In the genomic region with DNA sequence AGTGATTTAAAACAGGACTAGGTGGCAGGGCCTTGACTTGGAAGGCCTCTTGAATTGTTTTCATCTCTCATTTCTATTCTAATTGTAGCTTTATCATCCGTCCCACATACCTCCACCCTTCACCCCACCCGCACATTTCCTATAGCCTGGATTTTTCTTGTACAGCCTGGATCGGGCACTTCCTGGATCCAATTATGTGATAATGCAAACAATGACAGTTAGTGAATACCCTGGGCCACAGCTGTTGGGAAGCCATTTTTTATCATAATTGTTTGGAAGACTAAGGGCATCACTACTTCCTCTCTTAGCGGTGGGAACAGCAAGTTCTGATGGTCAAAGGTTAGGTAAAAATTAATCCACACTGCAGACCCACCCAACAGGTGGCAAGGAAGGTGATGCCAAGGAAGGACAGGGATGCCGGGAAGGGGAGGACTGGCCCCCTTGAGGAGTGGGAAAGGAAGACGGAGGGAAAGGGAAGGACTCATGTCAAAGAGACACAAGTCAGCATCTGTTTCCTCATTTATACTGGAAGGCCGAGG, we compare ENCODE assay signal across 18 cellular contexts.
DNase-seq lines count a peak whose midpoint lies in the region; ATAC-seq and TF ChIP-seq lines count a peak whose summit lies in the region.
"Had no signal": no experiment of that assay in that cellular context is flagged by ENCODE, and none has a peak within 500 bp of the region (broad histone marks: within the 10 kb centered on the region; RNA-seq: fewer than 3 reads in every experiment).

No MANE protein-coding gene starts in this region.

- H3F3A ChIP-seq in MM.1S (ENCODE audit: insufficient read depth, low read length) = no peaks in the 10 kb centered on the region

- no peaks in the 10 kb centered on the region for H3K9me3 ChIP-seq in transverse colon
- H3K9me3 ChIP-seq in MM.1S (replicated peaks; ENCODE audit: insufficient read depth, low read length) = no peaks in the 10 kb centered on the region
- H3K9me3 ChIP-seq in MG63 = no peaks in the 10 kb centered on the region
- H3K9me3 ChIP-seq: A549, Caco-2 had no signal

- H2AFZ ChIP-seq in MM.1S (ENCODE audit: low read length) = no peak overlapping the region

- no peak overlapping the region for H3K9ac ChIP-seq in MM.1S (ENCODE audit: low read length)

- no peaks in the 10 kb centered on the region for H4K20me1 ChIP-seq in MM.1S (ENCODE audit: insufficient read depth, low read length)

- peak overlapping the region in 3 of 4 donors; percentile 3 to 58 (median 5) for H3K27ac ChIP-seq in transverse colon
- H3K27ac ChIP-seq in MM.1S (ENCODE audit: low read length) = no peak overlapping the region
- H3K27ac ChIP-seq: A549 had no signal

- WGBS in transverse colon (ENCODE audit: low coverage in 1 of 2), 2 donors = 52 to 54% methylated on average over 4 to 7 of the region's 7 CpGs

- no peak for ATAC-seq in GM18861 (IDR thresholded peaks at IDR 0.05; ENCODE audit: unreplicated experiment)
- ATAC-seq: A549, HCT116, Right ventricle myocardium inferior had no signal

- no peak for TF ChIP-seq CTCF in transverse colon (IDR thresholded peaks at IDR 0.05)
- no peak for TF ChIP-seq CTCF in MM.1S (IDR thresholded peaks at IDR 0.05; ENCODE audit: low read length)

- intact Hi-C loops in transverse colon (cut with DNase I; ENCODE audit: low total_unique reads) = no loop called here

- no peak overlapping the region for H3K4me2 ChIP-seq in MM.1S (ENCODE audit: low read depth, low read length)
- H3K4me2 ChIP-seq: A549 had no signal

- H3K79me2 ChIP-seq in MM.1S (ENCODE audit: low read length) = no peaks in the 10 kb centered on the region

- DNase-seq in NCI-H69 (lab: John Stamatoyannopoulos, UW) (peak; percentile 65), dermis blood vessel endothelial cell (peak; percentile 72), lung microvascular endothelial cell (ENCODE audit: low read depth in 2 of 2) (peak; percentile 59 to 62), transverse colon (no peak), MM.1S (no peak), MG63 (no peak)
- DNase-seq: Caco-2; CD4-positive, alpha-beta T cell; GOT3; NCI-H1105 treated with DMSO at 0.1 percent for 48 hours; NCI-H187 treated with DMSO at 0.1 percent for 48 hours; NCI-H226; NCI-H524; NK-92 treated with Interleukin-12 subunit alpha and Interleukin-12 subunit beta, amount 100 ng/mL, for 24 hours had no signal

- no peak for TF ChIP-seq POLR2A in transverse colon (IDR thresholded peaks at IDR 0.05)

- TF ChIP-seq EP300 in transverse colon (IDR thresholded peaks at IDR 0.05; ENCODE audit: low read depth) = no peak

- H3K9me2 ChIP-seq in MM.1S (replicated peaks; ENCODE audit: insufficient read depth, low read length) = no peaks in the 10 kb centered on the region

- H3K4me1 ChIP-seq in transverse colon (peaks cover 0 to 36% (median 13%) of the 10 kb centered on the region in 4 donors), MM.1S (ENCODE audit: low read length) (no peaks in the 10 kb centered on the region)
- H3K4me1 ChIP-seq: A549, Caco-2 had no signal

- H3K36me3 ChIP-seq in transverse colon (no peaks in the 10 kb centered on the region), MM.1S (replicated peaks; ENCODE audit: insufficient read depth, low read length) (no peaks in the 10 kb centered on the region), MG63 (peaks cover 52% of the 10 kb centered on the region)

- in situ Hi-C loops in transverse colon (cut with MboI; ENCODE audit: low pct_ligation_motif_present in 1 of 4, low pct_unique_long_range_greater_than_20kb in 1 of 4, low sequenced_read_pairs in 3 of 4) = no loop called here

- H3K4me3 ChIP-seq in transverse colon = no peak overlapping the region
- no peak overlapping the region for H3K4me3 ChIP-seq in MM.1S (ENCODE audit: low read length)
- H3K4me3 ChIP-seq in MG63 = no peak overlapping the region
- H3K4me3 ChIP-seq: A549 had no signal

- H3K27me3 ChIP-seq in transverse colon (no peaks in the 10 kb centered on the region), MM.1S (replicated peaks; ENCODE audit: insufficient read depth, low read length) (no peaks in the 10 kb centered on the region), MG63 (no peaks in the 10 kb centered on the region)

Comparison
In these comparisons a context has a peak if more than half of its experiments do, and no peak if none do; other contexts are left out.
1. DNase-seq: peak in NCI-H69 (single experiment), dermis blood vessel endothelial cell (single experiment) and lung microvascular endothelial cell (2 of 2); none in transverse colon (single experiment), MM.1S (single experiment) and MG63 (single experiment).